ENCODE assay signal across 19 cellular contexts in genomic region chr9:109846781-109847180, GRCh38.
DNase-seq lines count a peak whose midpoint lies in the region; ATAC-seq and TF ChIP-seq lines count a peak whose summit lies in the region.
"Had no signal": no experiment of that assay in that cellular context is flagged by ENCODE, and none has a peak within 500 bp of the region (broad histone marks: within the 10 kb centered on the region; RNA-seq: fewer than 3 reads in every experiment).

No MANE protein-coding gene starts in this region.

- no peak overlapping the region for H3K4me3 Mint-ChIP-seq in central memory CD8-positive, alpha-beta T cell
- H3K4me3 Mint-ChIP-seq in activated T-cell treated with anti-CD3 and anti-CD28 coated beads, Interleukin-2, amount 50 U/mL, for 72 hours: no peak overlapping the region
- no peak overlapping the region for H3K4me3 Mint-ChIP-seq in nephron progenitor cell
- H3K4me3 Mint-ChIP-seq: B cell had no signal

- ATAC-seq in central memory CD8-positive, alpha-beta T cell (replicated peaks; ENCODE audit: extremely low read depth, poor library complexity, severe bottlenecking): no peak
- ATAC-seq in activated T-cell treated with anti-CD3 and anti-CD28 coated beads, Interleukin-2, amount 50 U/mL, for 72 hours (replicated peaks in 1 of 2): no peak
- ATAC-seq: HCT116, PC-3 had no signal

- no peak overlapping the region for H3K4me3 ChIP-seq in Jurkat, Clone E6-1 (ENCODE audit: low read length)
- H3K4me3 ChIP-seq in hepatocyte: no peak overlapping the region

- peak; percentile 42 for DNase-seq in Jurkat, Clone E6-1 (ENCODE audit: low read depth, low spot score)
- DNase-seq in central memory CD8-positive, alpha-beta T cell (ENCODE audit: low spot score in 2 of 2): no peak
- DNase-seq in kidney tubule cell (ENCODE audit: low spot score): peak; percentile 50
- no peak for DNase-seq in stimulated activated CD4-positive, alpha-beta T cell treated with anti-CD3 and anti-CD28 coated beads, Interleukin-15, amount 100 ng/mL, for 24 hours
- DNase-seq in activated T-cell treated with anti-CD3 and anti-CD28 coated beads, Interleukin-2, amount 50 U/mL, for 72 hours: no peak
- DNase-seq in hepatocyte (ENCODE audit: low spot score): no peak
- no peak for DNase-seq in nephron progenitor cell
- DNase-seq: DMS79 treated with DMSO at 0.1 percent for 48 hours, GOT3, KBM-7, NCI-H1417, NCI-H187, NCI-H2107, NCI-H510A treated with DMSO at 0.1 percent for 48 hours, PC-3, RPMI8226, SHP77 treated with DMSO at 0.1 percent for 48 hours had no signal

- no peaks in the 10 kb centered on the region for H3K9me3 ChIP-seq in hepatocyte (ENCODE audit: low read depth)

- H3K36me3 ChIP-seq in hepatocyte (replicated peaks; ENCODE audit: insufficient read depth, low read depth): no peaks in the 10 kb centered on the region

- H3K36me3 Mint-ChIP-seq in central memory CD8-positive, alpha-beta T cell (ENCODE audit: insufficient read depth): peaks cover 2% of the 10 kb centered on the region
- H3K36me3 Mint-ChIP-seq in activated T-cell treated with anti-CD3 and anti-CD28 coated beads, Interleukin-2, amount 50 U/mL, for 72 hours (ENCODE audit: insufficient read depth in 2 of 2): no peaks in the 10 kb centered on the region
- peaks cover 15% of the 10 kb centered on the region for H3K36me3 Mint-ChIP-seq in nephron progenitor cell (ENCODE audit: low read depth)

- H2AFZ ChIP-seq in hepatocyte: no peak overlapping the region

- H3K9me2 ChIP-seq in hepatocyte (replicated peaks; ENCODE audit: insufficient read depth): no peaks in the 10 kb centered on the region

- no peaks in the 10 kb centered on the region for H3K27me3 ChIP-seq in hepatocyte

- no peaks in the 10 kb centered on the region for H3K4me1 ChIP-seq in hepatocyte (ENCODE audit: insufficient read depth)

- no peaks in the 10 kb centered on the region for H3K9me3 Mint-ChIP-seq in central memory CD8-positive, alpha-beta T cell
- no peaks in the 10 kb centered on the region for H3K9me3 Mint-ChIP-seq in activated T-cell treated with anti-CD3 and anti-CD28 coated beads, Interleukin-2, amount 50 U/mL, for 72 hours
- peaks cover 5% of the 10 kb centered on the region for H3K9me3 Mint-ChIP-seq in nephron progenitor cell

- H3K27me3 Mint-ChIP-seq in central memory CD8-positive, alpha-beta T cell: peaks cover 20% of the 10 kb centered on the region
- H3K27me3 Mint-ChIP-seq in activated T-cell treated with anti-CD3 and anti-CD28 coated beads, Interleukin-2, amount 50 U/mL, for 72 hours (ENCODE audit: low read depth): peaks cover 10% of the 10 kb centered on the region
- H3K27me3 Mint-ChIP-seq in nephron progenitor cell (ENCODE audit: low read depth, poor library complexity): no peaks in the 10 kb centered on the region

- H3K4me2 ChIP-seq in hepatocyte: no peak overlapping the region

- H3K27ac ChIP-seq in hepatocyte: no peak overlapping the region

- H4K20me1 ChIP-seq in hepatocyte (ENCODE audit: insufficient read depth, poor library complexity, severe bottlenecking): no peaks in the 10 kb centered on the region

- no peaks in the 10 kb centered on the region for H3K79me2 ChIP-seq in hepatocyte

- 90% methylated on average over 4 of the region's 4 CpGs for WGBS in hepatocyte (ENCODE audit: low lambda C conversion rate, missing lambda C conversion rate)

- H3K27ac Mint-ChIP-seq in central memory CD8-positive, alpha-beta T cell (ENCODE audit: low read depth): peak overlapping the region; percentile 22
- no peak overlapping the region for H3K27ac Mint-ChIP-seq in activated T-cell treated with anti-CD3 and anti-CD28 coated beads, Interleukin-2, amount 50 U/mL, for 72 hours
- no peak overlapping the region for H3K27ac Mint-ChIP-seq in nephron progenitor cell
- H3K27ac Mint-ChIP-seq: B cell had no signal

- no peaks in the 10 kb centered on the region for H3K4me1 Mint-ChIP-seq in central memory CD8-positive, alpha-beta T cell
- H3K4me1 Mint-ChIP-seq in activated T-cell treated with anti-CD3 and anti-CD28 coated beads, Interleukin-2, amount 50 U/mL, for 72 hours (ENCODE audit: low read depth): no peaks in the 10 kb centered on the region
- H3K4me1 Mint-ChIP-seq in nephron progenitor cell: no peaks in the 10 kb centered on the region
- H3K4me1 Mint-ChIP-seq: B cell had no signal

- TF ChIP-seq CTCF in hepatocyte (IDR thresholded peaks at IDR 0.05; ENCODE audit: poor library complexity) (no peak), nephron progenitor cell (IDR thresholded peaks at IDR 0.05) (no peak)

Comparison
In these comparisons a context has a peak if more than half of its experiments do, and no peak if none do; other contexts are left out.
1. DNase-seq: peak in Jurkat, Clone E6-1 (single experiment) and kidney tubule cell (single experiment); none in central memory CD8-positive, alpha-beta T cell (0 of 2), stimulated activated CD4-positive, alpha-beta T cell treated with anti-CD3 and anti-CD28 coated beads, Interleukin-15, amount 100 ng/mL, for 24 hours (single experiment), activated T-cell treated with anti-CD3 and anti-CD28 coated beads, Interleukin-2, amount 50 U/mL, for 72 hours (0 of 2), hepatocyte (single experiment) and nephron progenitor cell (single experiment).